22 cellular contexts compared by ENCODE assay signal in genomic region chr12:39341761-39342160, GRCh38.
"Had no signal": no experiment of that assay in that cellular context is flagged by ENCODE, and none has a peak within 500 bp of the region (broad histone marks: within the 10 kb centered on the region; RNA-seq: fewer than 3 reads in every experiment).

No MANE protein-coding gene starts in this region.

- H3K36me3 ChIP-seq: left lung, ovary, tibial nerve, uterus had no signal

- H3K4me2 ChIP-seq: smooth muscle cell had no signal

- ATAC-seq: left colon; left lung; lower lobe of right lung; naive thymus-derived CD8-positive, alpha-beta T cell had no signal

- H3K27ac Mint-ChIP-seq: immature natural killer cell; naive thymus-derived CD8-positive, alpha-beta T cell; progenitor cell of endocrine pancreas; stimulated activated naive B cell treated with anti-CD40 and anti-IgM and Interleukin-4, amounts not matched to agents 10 μg/mL and 1 μg/mL and 100 μg/mL, for 72 hours; type B pancreatic cell had no signal

- H3K4me1 ChIP-seq: left lung, lower lobe of right lung, right atrium auricular region, tibial nerve, uterus had no signal

- H3K36me3 Mint-ChIP-seq: stimulated activated naive B cell treated with anti-CD40 and anti-IgM and Interleukin-4, amounts not matched to agents 10 μg/mL and 1 μg/mL and 100 μg/mL, for 72 hours had no signal

- H3K4me3 Mint-ChIP-seq: immature natural killer cell; naive thymus-derived CD8-positive, alpha-beta T cell; stimulated activated naive B cell treated with anti-CD40 and anti-IgM and Interleukin-4, amounts not matched to agents 10 μg/mL and 1 μg/mL and 100 μg/mL, for 72 hours; type B pancreatic cell had no signal

- DNase-seq: hypothalamus; immature natural killer cell; kidney; left colon; left lung; lower lobe of right lung; naive thymus-derived CD8-positive, alpha-beta T cell; ovary; right lobe of liver; stimulated activated CD4-positive, alpha-beta T cell treated with anti-CD3 and anti-CD28 coated beads, Interleukin-1b, Interleukin-23, amount 100 ng/mL, for 48 hours; stimulated activated CD4-positive, alpha-beta T cell treated with anti-CD3 and anti-CD28 coated beads, Interleukin-2, amount 100 ng/mL, for 48 hours; stimulated activated CD4-positive, alpha-beta T cell treated with anti-CD3 and anti-CD28 coated beads, Interleukin-4, amount 100 ng/mL, for 4 hours; stimulated activated CD8-positive, alpha-beta memory T cell treated with anti-CD3 and anti-CD28 coated beads, Interleukin-4, amount 100 ng/mL, for 48 hours; stimulated activated naive B cell treated with anti-CD40 and anti-IgM and Interleukin-4, amounts not matched to agents 10 μg/mL and 1 μg/mL and 100 μg/mL, for 72 hours; stimulated activated naive CD8-positive, alpha-beta T cell treated with anti-CD3 and anti-CD28 coated beads, Interleukin-15, Interleukin-2, amounts not matched to agents 100 U/mL and 50 U/mL, for 24 hours; substantia nigra; uterus had no signal

- H3K9me3 ChIP-seq: left lung, lower lobe of right lung, ovary, right atrium auricular region, right lobe of liver, tibial nerve, uterus had no signal

- H3K27me3 Mint-ChIP-seq: naive thymus-derived CD8-positive, alpha-beta T cell; progenitor cell of endocrine pancreas; stimulated activated naive B cell treated with anti-CD40 and anti-IgM and Interleukin-4, amounts not matched to agents 10 μg/mL and 1 μg/mL and 100 μg/mL, for 72 hours; type B pancreatic cell had no signal

- H3K27ac ChIP-seq: left lung, lower lobe of right lung, ovary, right atrium auricular region, uterus had no signal

- FAIRE-seq: kidney had no signal

- H3K4me3 ChIP-seq: left lung, lower lobe of right lung, ovary, right atrium auricular region, right lobe of liver, smooth muscle cell, tibial nerve, uterus had no signal

- H3K27me3 ChIP-seq: left lung, ovary, right atrium auricular region, right lobe of liver, tibial nerve, uterus had no signal

- H3K9me3 Mint-ChIP-seq: immature natural killer cell; naive thymus-derived CD8-positive, alpha-beta T cell; stimulated activated naive B cell treated with anti-CD40 and anti-IgM and Interleukin-4, amounts not matched to agents 10 μg/mL and 1 μg/mL and 100 μg/mL, for 72 hours; type B pancreatic cell had no signal

- H3K4me1 Mint-ChIP-seq: immature natural killer cell; naive thymus-derived CD8-positive, alpha-beta T cell had no signal
